8 cellular contexts compared by ENCODE assay signal in genomic region chr18:3245185-3245564, GRCh38. TPM values are rescaled to one million over a fixed set of nuclear protein-coding genes. Genes with fewer than 3 reads are reported as not detected.
DNase-seq lines count a peak whose midpoint lies in the region; ATAC-seq and TF ChIP-seq lines count a peak whose summit lies in the region.

No MANE protein-coding gene starts in this region.

- ATAC-seq in central memory CD8-positive, alpha-beta T cell (replicated peaks; ENCODE audit: extremely low read depth, poor library complexity, severe bottlenecking) = no peak
- ATAC-seq in GM21786 (IDR thresholded peaks at IDR 0.05; ENCODE audit: unreplicated experiment) = no peak

- H3K9me3 ChIP-seq in MG63 = no peaks in the 10 kb centered on the region
- H3K9me3 ChIP-seq in neural cell (ENCODE audit: low read length) = no peaks in the 10 kb centered on the region

- H3K27ac Mint-ChIP-seq in Calu3 (ENCODE audit: unreplicated experiment) = peak overlapping the region; percentile 83
- peak overlapping the region; percentile 67 for H3K27ac Mint-ChIP-seq in central memory CD8-positive, alpha-beta T cell (ENCODE audit: low read depth)

- H3K36me3 Mint-ChIP-seq in Calu3 (ENCODE audit: insufficient read depth, unreplicated experiment) = peaks cover 46% of the 10 kb centered on the region
- H3K36me3 Mint-ChIP-seq in central memory CD8-positive, alpha-beta T cell (ENCODE audit: insufficient read depth) = peaks cover 32% of the 10 kb centered on the region

- H3K27me3 ChIP-seq in MG63 (no peaks in the 10 kb centered on the region), neural cell (ENCODE audit: insufficient read depth, low read depth, low read length) (no peaks in the 10 kb centered on the region)

- peaks cover 21% of the 10 kb centered on the region for H3K4me1 Mint-ChIP-seq in Calu3 (ENCODE audit: low read depth, unreplicated experiment)
- H3K4me1 Mint-ChIP-seq in central memory CD8-positive, alpha-beta T cell = peaks cover 32% of the 10 kb centered on the region

- H3K27ac ChIP-seq in neural cell (ENCODE audit: low read length) = no peak overlapping the region

- H2AFZ ChIP-seq in neural cell (ENCODE audit: low read depth, low read length) = no peak overlapping the region

- no TSS peak for BruUV-seq in Calu3 (replicated peaks; lab: Mats Ljungman, UMichigan)

- H3K4me3 ChIP-seq in MG63 = peak overlapping the region; percentile 100
- peak overlapping the region; percentile 39 for H3K4me3 ChIP-seq in neural cell (ENCODE audit: low read length)

- no peak for TF ChIP-seq CTCF in Calu3 (IDR thresholded peaks at IDR 0.05; ENCODE audit: unreplicated experiment)
- TF ChIP-seq CTCF in neural cell (IDR thresholded peaks at IDR 0.05; ENCODE audit: poor library complexity, severe bottlenecking) = no peak

- TF ChIP-seq EP300 in neural cell (conservative IDR thresholded peaks at IDR 0.05; ENCODE audit: poor library complexity, severe bottlenecking) = no peak

- intact Hi-C loops in Calu3 (cut with micrococcal nuclease; ENCODE audit: unreplicated experiment) = loop anchor here (5.0 to 10.0 kb wide), 7 partner anchors 33 to 308 kb away; no protein-coding TSS in a partner anchor

- H3K36me3 ChIP-seq in MG63 (peaks cover 24% of the 10 kb centered on the region), neural cell (ENCODE audit: insufficient read depth, low read length) (no peaks in the 10 kb centered on the region)

- no peaks in the 10 kb centered on the region for H3K27me3 Mint-ChIP-seq in Calu3 (ENCODE audit: unreplicated experiment)
- no peaks in the 10 kb centered on the region for H3K27me3 Mint-ChIP-seq in central memory CD8-positive, alpha-beta T cell

- no peak overlapping the region for H3K9ac ChIP-seq in neural cell (ENCODE audit: low read length)

- TF ChIP-seq RAD21 in neural cell (conservative IDR thresholded peaks at IDR 0.05) = no peak

- CTCF ChIA-PET in Calu3 (lab: Charles Lee) = interaction anchor here (0.9 to 3.0 kb wide), 6 partner anchors 11 to 260 kb away, joined by 4 to 20 read pairs (median 11); no protein-coding TSS in a partner anchor

- no peaks in the 10 kb centered on the region for H3F3A ChIP-seq in neural cell (ENCODE audit: insufficient read depth, low read length, poor library complexity, severe bottlenecking)

- H3K4me2 ChIP-seq in neural cell (ENCODE audit: low read length) = no peak overlapping the region

- peaks cover 6% of the 10 kb centered on the region for H3K9me3 Mint-ChIP-seq in Calu3 (ENCODE audit: low read depth, unreplicated experiment)
- H3K9me3 Mint-ChIP-seq in central memory CD8-positive, alpha-beta T cell = no peaks in the 10 kb centered on the region

- H3K4me3 Mint-ChIP-seq in Calu3 (ENCODE audit: low read depth, unreplicated experiment) = peak overlapping the region; percentile 79
- H3K4me3 Mint-ChIP-seq in central memory CD8-positive, alpha-beta T cell = peak overlapping the region; percentile 87

- H4K20me1 ChIP-seq in neural cell (ENCODE audit: insufficient read depth) = no peaks in the 10 kb centered on the region

- peaks cover 15% of the 10 kb centered on the region for H3K79me2 ChIP-seq in neural cell (replicated peaks; ENCODE audit: insufficient read depth, low read length)

- H3K9me2 ChIP-seq in neural cell (ENCODE audit: insufficient read depth, low read length) = no peaks in the 10 kb centered on the region

- no peak for DNase-seq in Calu3
- no peak for DNase-seq in MG63
- no peak for DNase-seq in central memory CD8-positive, alpha-beta T cell (ENCODE audit: low spot score in 2 of 2)
- no peak for DNase-seq in HK-2 (ENCODE audit: unreplicated experiment)
- no peak for DNase-seq in DMS114 treated with DMSO at 0.1 percent for 48 hours (lab: John Stamatoyannopoulos, UW; ENCODE audit: unreplicated experiment)
- no peak for DNase-seq in NCI-H2029 (lab: John Stamatoyannopoulos, UW)

TF ChIP-seq in neural cell, 6 proteins besides CTCF, POLR2A, EP300 and RAD21:
- TF ChIP-seq MXI1 (conservative IDR thresholded peaks at IDR 0.05; ENCODE audit: poor library complexity, severe bottlenecking) = no peak
- TF ChIP-seq SMC3 (conservative IDR thresholded peaks at IDR 0.05; ENCODE audit: poor library complexity) = no peak
- no peak for TF ChIP-seq POLR2AphosphoS5 (IDR thresholded peaks at IDR 0.05)
- no peak for TF ChIP-seq TAF1 (IDR thresholded peaks at IDR 0.05; ENCODE audit: low read depth)
- no peak for TF ChIP-seq EZH2 (IDR thresholded peaks at IDR 0.05; ENCODE audit: borderline replicate concordance, insufficient read depth, low read length, poor library complexity, severe bottlenecking)
- no peak for TF ChIP-seq REST (IDR thresholded peaks at IDR 0.05; ENCODE audit: borderline replicate concordance)

RNA-seq across cellular contexts. Expression of gene MYL12A, which starts 2.4 kb away (rescaled TPM):
- 428 and 464 TPM in 2 replicates for total RNA-seq in Calu3 (2022)
- 750 and 1,020 TPM in 2 replicates for total RNA-seq in MG63 (2014; rRNA removed; shearing (Covaris generic); ENCODE audit: low replicate concordance)
- polyA plus RNA-seq in neural cell = 57.9 and 62.7 TPM in 2 replicates
- polyA minus RNA-seq in neural cell = 25.1 and 36.0 TPM in 2 replicates

RNA-seq across cellular contexts. Expression of gene MYL12B, which starts 16.8 kb away (rescaled TPM):
- total RNA-seq in Calu3 (2022) = 523 and 564 TPM in 2 replicates
- total RNA-seq in MG63 (2014; rRNA removed; shearing (Covaris generic); ENCODE audit: low replicate concordance) = 311 and 396 TPM in 2 replicates
- 384 and 409 TPM in 2 replicates for polyA plus RNA-seq in neural cell
- 167 and 182 TPM in 2 replicates for polyA minus RNA-seq in neural cell

RNA-seq across cellular contexts. Expression of gene MYOM1, which starts 25.4 kb away (rescaled TPM):
- total RNA-seq in Calu3 (2022) = 16.5 and 20.4 TPM in 2 replicates
- 0.03 and 0.05 TPM in 2 replicates for total RNA-seq in MG63 (2014; rRNA removed; shearing (Covaris generic); ENCODE audit: low replicate concordance)
- 0.40 and 1.7 TPM in 2 replicates for polyA plus RNA-seq in neural cell
- polyA minus RNA-seq in neural cell = 1.9 and 2.0 TPM in 2 replicates

Comparison
In these comparisons a context has a peak if more than half of its experiments do, and no peak if none do; other contexts are left out.
1. RNA of gene MYOM1, which starts 25.4 kb away (total RNA-seq): 16.5 to 20.4 TPM in Calu3; 0.03 to 0.05 TPM in MG63; every median in the first group is over 10 times any median in the second.